In genomic region chr15:66729339-66729951, GRCh38 we compare ENCODE assay signal across 12 cellular contexts. TPM values are rescaled to one million over a fixed set of nuclear protein-coding genes. Genes with fewer than 3 reads are reported as not detected.
DNase-seq lines count a peak whose midpoint lies in the region; ATAC-seq and TF ChIP-seq lines count a peak whose summit lies in the region.
"Had no signal": no experiment of that assay in that cellular context is flagged by ENCODE, and none has a peak within 500 bp of the region (broad histone marks: within the 10 kb centered on the region; RNA-seq: fewer than 3 reads in every experiment).

No MANE protein-coding gene starts in this region.

- peaks cover 4% of the 10 kb centered on the region for H3K27me3 Mint-ChIP-seq in activated T-cell treated with anti-CD3 and anti-CD28 coated beads, Interleukin-2, amount 50 U/mL, for 4 hours (ENCODE audit: low read depth)

- H3K27ac ChIP-seq in ovary (peak overlapping the region; percentile 44 to 62), vagina (peak overlapping the region; percentile 56)
- H3K27ac ChIP-seq: pancreas had no signal

- intact Hi-C loops in left cardiac atrium (cut with DNase I) (no loop called here), ovary (cut with DNase I) (no loop called here), vagina (cut with DNase I) (no loop called here)

- no peaks in the 10 kb centered on the region for H3K9me3 Mint-ChIP-seq in activated T-cell treated with anti-CD3 and anti-CD28 coated beads, Interleukin-2, amount 50 U/mL, for 4 hours

- H3K36me3 ChIP-seq in ovary = no peaks in the 10 kb centered on the region
- H3K36me3 ChIP-seq in vagina = no peaks in the 10 kb centered on the region
- H3K36me3 ChIP-seq: pancreas had no signal

- peak; percentile 17 for DNase-seq in left cardiac atrium
- DNase-seq in ovary = peak in 2 of 5 donors; percentile 42 to 50
- DNase-seq in vagina (ENCODE audit: extremely low spot score in 2 of 2) = no peak
- no peak for DNase-seq in activated T-cell treated with anti-CD3 and anti-CD28 coated beads, Interleukin-2, amount 50 U/mL, for 4 hours
- DNase-seq in NCI-H128 (lab: John Stamatoyannopoulos, UW; ENCODE audit: unreplicated experiment) = no peak
- no peak for DNase-seq in NCI-H2196 (lab: John Stamatoyannopoulos, UW; ENCODE audit: unreplicated experiment)
- DNase-seq: activated CD4-positive, alpha-beta T cell treated with anti-CD3 and anti-CD28 coated beads, Interleukin-2, amount 50 U/mL, for 4 hours; activated naive CD4-positive, alpha-beta T cell treated with Interleukin-2 at 50 U/mL for 16 hours; effector CD8-positive, alpha-beta T cell; MM.1S had no signal

- H3K27me3 ChIP-seq in ovary = no peaks in the 10 kb centered on the region
- no peaks in the 10 kb centered on the region for H3K27me3 ChIP-seq in vagina
- H3K27me3 ChIP-seq: pancreas had no signal

- no peak for TF ChIP-seq EP300 in ovary (IDR thresholded peaks at IDR 0.05)

- H3K4me1 ChIP-seq in ovary (ENCODE audit: insufficient read depth) = peaks cover 16% of the 10 kb centered on the region
- H3K4me1 ChIP-seq in vagina = peaks cover 35% of the 10 kb centered on the region
- H3K4me1 ChIP-seq: pancreas had no signal

- TF ChIP-seq POLR2A in ovary (IDR thresholded peaks at IDR 0.05) = no peak
- TF ChIP-seq POLR2A in vagina (IDR thresholded peaks at IDR 0.05) = no peak

- no peaks in the 10 kb centered on the region for H3K36me3 Mint-ChIP-seq in activated T-cell treated with anti-CD3 and anti-CD28 coated beads, Interleukin-2, amount 50 U/mL, for 4 hours (ENCODE audit: insufficient read depth)

- H3K4me3 Mint-ChIP-seq in activated T-cell treated with anti-CD3 and anti-CD28 coated beads, Interleukin-2, amount 50 U/mL, for 4 hours = no peak overlapping the region

- H3K4me3 ChIP-seq in WI38 (ENCODE audit: low read depth, low read length) (peak overlapping the region; percentile 41), ovary (peak overlapping the region; percentile 32), vagina (peak overlapping the region in 1 of 2 donors; percentile 33)
- H3K4me3 ChIP-seq: pancreas had no signal

- TF ChIP-seq CTCF in WI38 (IDR thresholded peaks at IDR 0.05; ENCODE audit: low read depth, low read length) = no peak
- TF ChIP-seq CTCF in ovary (IDR thresholded peaks at IDR 0.05) = no peak
- no peak for TF ChIP-seq CTCF in vagina (IDR thresholded peaks at IDR 0.05)

- ATAC-seq in left cardiac atrium = peak in 1 of 2 donors; percentile 45
- ATAC-seq in activated T-cell treated with anti-CD3 and anti-CD28 coated beads, Interleukin-2, amount 50 U/mL, for 4 hours = no peak

- 10 to 18% (median 12%) methylated on average over 24 to 26 of the region's 26 CpGs for WGBS in ovary, 3 donors

- H3K4me1 Mint-ChIP-seq in activated T-cell treated with anti-CD3 and anti-CD28 coated beads, Interleukin-2, amount 50 U/mL, for 4 hours (ENCODE audit: low read depth) = no peaks in the 10 kb centered on the region

- no peaks in the 10 kb centered on the region for H3K9me3 ChIP-seq in ovary
- H3K9me3 ChIP-seq in vagina = no peaks in the 10 kb centered on the region
- H3K9me3 ChIP-seq: pancreas had no signal

RNA-seq across cellular contexts. Expression of gene SMAD6, which starts 27.4 kb away (rescaled TPM):
- total RNA-seq in left cardiac atrium = 10 to 100 TPM; 13.5 to 51.5 TPM
- 10 to 100 TPM in 6 of 7 donors, 1 to 10 TPM in 1; 7.1 to 20.3 (median 14.1) TPM for total RNA-seq in ovary
- 10 to 100 TPM in 1 of 2 donors, 1 to 10 TPM in 1; 3.8 to 10.9 TPM for polyA plus RNA-seq in ovary
- 28.5 TPM for total RNA-seq in vagina
- under 1 TPM; 0.05 to 0.25 (median 0.08) TPM for total RNA-seq in activated T-cell treated with anti-CD3 and anti-CD28 coated beads, Interleukin-2, amount 50 U/mL, for 4 hours

Comparison
In these comparisons a context has a peak if more than half of its experiments do, and no peak if none do; other contexts are left out.
1. RNA of gene SMAD6, which starts 27.4 kb away (total RNA-seq): 13.5 to 51.5 TPM in left cardiac atrium, 28.5 TPM in vagina (single experiment) and 7.1 to 20.3 TPM in ovary; 0.05 to 0.25 TPM in activated T-cell treated with anti-CD3 and anti-CD28 coated beads, Interleukin-2, amount 50 U/mL, for 4 hours; every median in the first group is over 4 times any median in the second.